8 cellular contexts compared by ENCODE assay signal in the genomic region with DNA sequence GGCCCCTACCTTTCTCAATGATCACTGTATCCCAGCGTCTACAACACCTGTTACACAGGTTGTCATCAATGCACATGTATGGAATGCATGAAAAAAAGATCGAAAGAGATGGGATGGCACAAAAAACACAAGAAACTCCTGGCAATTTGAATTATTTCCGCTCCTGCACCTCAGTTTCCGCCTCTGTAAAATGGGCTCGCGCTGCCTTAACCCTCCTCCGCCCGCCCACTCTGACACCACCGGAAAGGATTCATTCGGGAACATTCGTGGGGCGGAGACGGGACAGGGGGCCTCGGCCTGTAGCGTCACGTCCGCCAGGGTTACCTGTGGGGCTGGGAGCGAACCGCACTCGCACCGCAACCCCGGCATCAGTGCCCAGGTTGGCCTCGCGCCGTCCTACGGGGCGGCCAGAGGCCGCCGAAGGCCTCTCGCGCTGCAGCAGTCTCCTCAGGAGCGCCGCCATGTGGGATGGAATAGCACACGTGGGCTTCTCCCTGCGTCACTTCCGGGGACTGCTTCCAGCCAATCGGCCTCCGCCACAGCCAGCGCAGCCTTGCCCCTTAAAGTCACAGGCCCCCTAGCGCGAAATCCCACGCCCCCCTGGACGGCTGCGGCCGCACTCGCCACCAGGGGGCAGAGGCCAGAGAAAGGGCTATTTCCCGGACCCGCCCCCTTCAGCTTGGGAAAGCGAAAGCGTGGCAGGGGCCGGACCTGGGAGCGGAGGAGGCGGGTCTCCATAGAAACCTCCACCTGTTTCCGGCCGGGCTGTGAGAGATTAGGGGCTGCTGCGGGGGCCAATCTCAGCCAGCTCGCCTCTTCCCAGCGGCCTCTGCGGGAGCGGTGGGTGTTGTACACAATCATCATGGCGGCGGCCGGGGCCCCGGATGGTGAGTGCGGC. TPM values are rescaled to one million over a fixed set of nuclear protein-coding genes. Genes with fewer than 3 reads are reported as not detected.
DNase-seq lines count a peak whose midpoint lies in the region; ATAC-seq and TF ChIP-seq lines count a peak whose summit lies in the region.

A gene (minus strand): TSS at position 470 of the 898 bp plus-strand sequence. CDS start 7 bp downstream, at position 463.
A gene with protein sequence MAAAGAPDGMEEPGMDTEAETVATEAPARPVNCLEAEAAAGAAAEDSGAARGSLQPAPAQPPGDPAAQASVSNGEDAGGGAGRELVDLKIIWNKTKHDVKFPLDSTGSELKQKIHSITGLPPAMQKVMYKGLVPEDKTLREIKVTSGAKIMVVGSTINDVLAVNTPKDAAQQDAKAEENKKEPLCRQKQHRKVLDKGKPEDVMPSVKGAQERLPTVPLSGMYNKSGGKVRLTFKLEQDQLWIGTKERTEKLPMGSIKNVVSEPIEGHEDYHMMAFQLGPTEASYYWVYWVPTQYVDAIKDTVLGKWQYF (plus strand): TSS at position 847 of the 898 bp plus-strand sequence. CDS start 16 bp downstream, at position 863.

- H3K9me3 ChIP-seq in CD4-positive, alpha-beta memory T cell (ENCODE audit: control insufficient read depth in 1 of 2, low read length in 2 of 2), result no peaks in the 10 kb centered on the region
- no peaks in the 10 kb centered on the region for H3K9me3 ChIP-seq in duodenal mucosa (ENCODE audit: control insufficient read depth in 1 of 2, low read length in 2 of 2)

- H3K4me1 ChIP-seq in CD4-positive, alpha-beta memory T cell (ENCODE audit: insufficient read depth, low read length), result peaks cover 36% of the 10 kb centered on the region
- H3K4me1 ChIP-seq in duodenal mucosa (ENCODE audit: control insufficient read depth in 1 of 2, insufficient read depth in 2 of 2, low read length in 2 of 2), result peaks cover 7 to 15% of the 10 kb centered on the region in 2 donors

- peak within 1 kb of the TSS; percentile 95 to 98 (median 97) for H3K27ac Mint-ChIP-seq in CD4-positive, alpha-beta memory T cell

- no peaks in the 10 kb centered on the region for H3K27me3 Mint-ChIP-seq in CD4-positive, alpha-beta memory T cell

- ATAC-seq in GM19438 (IDR thresholded peaks at IDR 0.05; ENCODE audit: low read depth, unreplicated experiment) (peak; percentile 93), HG03575 (IDR thresholded peaks at IDR 0.05; ENCODE audit: extremely low read depth, insufficient number of reproducible peaks, low FRiP score, unreplicated experiment) (peak; percentile 51)

- peak in 1 of 3 donors; percentile 94 for TF ChIP-seq CTCF in lower leg skin (IDR thresholded peaks at IDR 0.05)

- peak within 1 kb of the TSS; percentile 90 to 95 for H3K4me3 ChIP-seq in CD4-positive, alpha-beta memory T cell (ENCODE audit: low read length in 2 of 2)
- H3K4me3 ChIP-seq in duodenal mucosa (ENCODE audit: low read depth in 1 of 2, low read length in 2 of 2), result peak within 1 kb of the TSS; percentile 76 to 90
- peak within 1 kb of the TSS; percentile 89 for H3K4me3 ChIP-seq in lower leg skin (ENCODE audit: low read depth, poor library complexity, severe bottlenecking)

- H3K4me3 Mint-ChIP-seq in CD4-positive, alpha-beta memory T cell, result peak within 1 kb of the TSS; percentile 90 to 96 (median 94)

- CTCF ChIA-PET in CD4-positive, alpha-beta memory T cell (lab: Charles Lee; ENCODE audit: partially characterized antibody), result interaction anchor here (0.5 to 2.0 kb wide), 5 partner anchors 40 to 122 kb away, joined by 4 to 8 read pairs (median 6); no protein-coding TSS in a partner anchor

- H3K4me1 Mint-ChIP-seq in CD4-positive, alpha-beta memory T cell, result peaks cover 19 to 42% (median 31%) of the 10 kb centered on the region in 4 donors

- POLR2A ChIA-PET in CD4-positive, alpha-beta memory T cell (lab: Charles Lee; ENCODE audit: partially characterized antibody), result interaction anchor here (0.5 to 2.2 kb wide), 9 partner anchors 17 to 1366 kb away, joined by 3 to 19 read pairs (median 4); a partner anchor contains a TSS

- H3K36me3 ChIP-seq in CD4-positive, alpha-beta memory T cell (ENCODE audit: insufficient read depth, low read length), result peaks cover 33% of the 10 kb centered on the region
- H3K36me3 ChIP-seq in duodenal mucosa (ENCODE audit: control insufficient read depth in 1 of 2, insufficient read depth in 2 of 2, low read length in 2 of 2), result peaks cover 22 to 31% of the 10 kb centered on the region in 2 donors

- H3K27ac ChIP-seq in CD4-positive, alpha-beta memory T cell (ENCODE audit: low read depth, low read length), result peak within 1 kb of the TSS; percentile 86
- peak within 1 kb of the TSS; percentile 79 for H3K27ac ChIP-seq in duodenal mucosa (ENCODE audit: low read depth, low read length)

- WGBS in lower leg skin, 2 donors, result 2% methylated on average over 33 to 59 of the region's 65 CpGs

- H3K9ac ChIP-seq in duodenal mucosa (ENCODE audit: low read depth in 1 of 2, low read length in 2 of 2), result peak within 1 kb of the TSS; percentile 70 to 84

- H3K27me3 ChIP-seq in CD4-positive, alpha-beta memory T cell (ENCODE audit: insufficient read depth, low read length), result no peaks in the 10 kb centered on the region
- H3K27me3 ChIP-seq in duodenal mucosa (ENCODE audit: control insufficient read depth in 1 of 2, insufficient read depth in 2 of 2, low read length in 2 of 2), result no peaks in the 10 kb centered on the region

- H3K36me3 Mint-ChIP-seq in CD4-positive, alpha-beta memory T cell, result peaks cover 1 to 40% of the 10 kb centered on the region in 2 donors

- H3K9me3 Mint-ChIP-seq in CD4-positive, alpha-beta memory T cell, result no peaks in the 10 kb centered on the region

- peak; percentile 94 to 97 (median 96) for DNase-seq in CD4-positive, alpha-beta memory T cell
- peak; percentile 100 for DNase-seq in NCI-H82 (lab: John Stamatoyannopoulos, UW)
- peak; percentile 98 to 99 for DNase-seq in activated CD4-positive, alpha-beta T cell treated with anti-CD3 and anti-CD28 coated beads, Interleukin-2, amount 50 U/mL, for 48 hours
- DNase-seq in lower leg skin (ENCODE audit: low spot score in 2 of 2), result peak; percentile 96 to 100
- DNase-seq in stimulated activated CD4-positive, alpha-beta T cell treated with anti-CD3 and anti-CD28 coated beads, Interleukin-4, amount 100 ng/mL, for 48 hours (ENCODE audit: low read depth in 2 of 2), result peak; percentile 97

- intact Hi-C loops in CD4-positive, alpha-beta memory T cell (cut with micrococcal nuclease), result loop anchor here (1.0 to 2.0 kb wide), 5 partner anchors 39 to 408 kb away; a partner anchor contains a TSS
- intact Hi-C loops in lower leg skin (cut with DNase I; ENCODE audit: low total_unique reads), result loop anchor here (5.0 kb wide), 1 partner anchor 480 kb away; no protein-coding TSS in a partner anchor

- TF ChIP-seq POLR2A in lower leg skin (IDR thresholded peaks at IDR 0.05), result no peak

RNA-seq across cellular contexts. Expression of the first gene that starts in this region (rescaled TPM):
- total RNA-seq in CD4-positive, alpha-beta memory T cell, result 10 to 100 TPM; 13.6 to 16.0 TPM
- polyA plus RNA-seq in CD4-positive, alpha-beta memory T cell, result 10 to 100 TPM; 11.4 to 15.6 TPM
- total RNA-seq in lower leg skin, result 10 to 100 TPM; 16.8 to 27.1 (median 20.7) TPM

RNA-seq across cellular contexts. Expression of the second gene that starts in this region (rescaled TPM):
- 10 to 100 TPM; 41.0 to 41.2 TPM for total RNA-seq in CD4-positive, alpha-beta memory T cell
- 10 to 100 TPM; 11.9 to 15.3 TPM for polyA plus RNA-seq in CD4-positive, alpha-beta memory T cell
- 10 to 100 TPM; 32.5 to 61.3 (median 42.7) TPM for total RNA-seq in lower leg skin

Comparison
In these comparisons a context has a peak if more than half of its experiments do, and no peak if none do; other contexts are left out.
1. Peak in every context shown above with its lines: DNase-seq, ATAC-seq, H3K4me3 ChIP-seq and H3K27ac ChIP-seq.